In genomic region chr7:94510582-94511456, GRCh38 we compare ENCODE assay signal across 7 cellular contexts. TPM values are rescaled to one million over a fixed set of nuclear protein-coding genes. Genes with fewer than 3 reads are reported as not detected.
DNase-seq lines count a peak whose midpoint lies in the region; ATAC-seq and TF ChIP-seq lines count a peak whose summit lies in the region.

No MANE protein-coding gene starts in this region.

- peaks cover 51% of the 10 kb centered on the region for H3K4me1 Mint-ChIP-seq in WTC11
- H3K4me1 Mint-ChIP-seq in dendritic cell treated with granulocyte-macrophage colony-stimulating factor and Interleukin-4, amounts not matched to agents 40 ng/mL and 50 ng/mL, for 4 days (ENCODE audit: low read depth) = peaks cover 10% of the 10 kb centered on the region

- no peaks in the 10 kb centered on the region for H3K36me3 Mint-ChIP-seq in WTC11
- no peaks in the 10 kb centered on the region for H3K36me3 Mint-ChIP-seq in dendritic cell treated with granulocyte-macrophage colony-stimulating factor and Interleukin-4, amounts not matched to agents 40 ng/mL and 50 ng/mL, for 4 days (ENCODE audit: low read depth)

- H3K27me3 ChIP-seq in right lobe of liver = no peaks in the 10 kb centered on the region

- DNase-seq in NCI-H146 treated with DMSO at 0.1 percent for 48 hours (lab: John Stamatoyannopoulos, UW; ENCODE audit: unreplicated experiment) (peak; percentile 45), WTC11 (ENCODE audit: low spot score) (peak; percentile 32), right lobe of liver (peak; percentile 39 to 64 (median 60))
- DNase-seq in stimulated activated CD4-positive, alpha-beta T cell treated with anti-CD3 and anti-CD28 coated beads, Interleukin-4, amount 100 ng/mL, for 48 hours (ENCODE audit: low read depth in 2 of 2) = peak; percentile 9 to 16

- intact Hi-C loops in dendritic cell treated with granulocyte-macrophage colony-stimulating factor and Interleukin-4, amounts not matched to agents 40 ng/mL and 50 ng/mL, for 4 days (cut with micrococcal nuclease) = no loop called here
- intact Hi-C loops in right lobe of liver (cut with DNase I) = no loop called here

- no peak for TF ChIP-seq POLR2A in right lobe of liver (IDR thresholded peaks at IDR 0.05)

- H3K9me3 Mint-ChIP-seq in WTC11 = no peaks in the 10 kb centered on the region
- no peaks in the 10 kb centered on the region for H3K9me3 Mint-ChIP-seq in dendritic cell treated with granulocyte-macrophage colony-stimulating factor and Interleukin-4, amounts not matched to agents 40 ng/mL and 50 ng/mL, for 4 days

- H3K9me3 ChIP-seq in right lobe of liver = no peaks in the 10 kb centered on the region

- 28% methylated on average over 11 of the region's 16 CpGs for WGBS in right lobe of liver (ENCODE audit: insufficient coverage, low coverage, low lambda C conversion rate, missing lambda C conversion rate)

- H3K36me3 ChIP-seq in right lobe of liver = no peaks in the 10 kb centered on the region

- ATAC-seq in GM18508 (IDR thresholded peaks at IDR 0.05; ENCODE audit: insufficient read depth, unreplicated experiment) = peak; percentile 23
- peak; percentile 1 for ATAC-seq in HG02852 (IDR thresholded peaks at IDR 0.05; ENCODE audit: unreplicated experiment)
- peak; percentile 50 for ATAC-seq in WTC11
- peak; percentile 45 to 56 (median 52) for ATAC-seq in right lobe of liver

- H3K27ac Mint-ChIP-seq in WTC11 = peak overlapping the region; percentile 70; the same call in 1 of the 2 replicates
- H3K27ac Mint-ChIP-seq in dendritic cell treated with granulocyte-macrophage colony-stimulating factor and Interleukin-4, amounts not matched to agents 40 ng/mL and 50 ng/mL, for 4 days = peak overlapping the region; percentile 77

- H3K4me3 Mint-ChIP-seq in WTC11 = peak overlapping the region; percentile 78
- H3K4me3 Mint-ChIP-seq in dendritic cell treated with granulocyte-macrophage colony-stimulating factor and Interleukin-4, amounts not matched to agents 40 ng/mL and 50 ng/mL, for 4 days = peak overlapping the region; percentile 81

- peaks cover 0 to 9% (median 4%) of the 10 kb centered on the region in 4 donors for H3K4me1 ChIP-seq in right lobe of liver

- peak overlapping the region; percentile 84 to 90 (median 87) for H3K4me3 ChIP-seq in right lobe of liver

- POLR2A ChIA-PET in WTC11 (lab: Charles Lee) = interaction anchor here (0.8 kb wide), 1 partner anchor 20 kb away, joined by 3 read pairs; no protein-coding TSS in a partner anchor

- peak overlapping the region; percentile 81 to 88 (median 85) for H3K27ac ChIP-seq in right lobe of liver

- no peaks in the 10 kb centered on the region for H3K27me3 Mint-ChIP-seq in WTC11 (ENCODE audit: low read depth)
- no peaks in the 10 kb centered on the region for H3K27me3 Mint-ChIP-seq in dendritic cell treated with granulocyte-macrophage colony-stimulating factor and Interleukin-4, amounts not matched to agents 40 ng/mL and 50 ng/mL, for 4 days

- TF ChIP-seq CTCF in WTC11 (IDR thresholded peaks at IDR 0.05) (no peak), right lobe of liver (IDR thresholded peaks at IDR 0.05) (no peak)

- CTCF ChIA-PET in WTC11 (lab: Charles Lee) = no interaction called here

TF ChIP-seq in WTC11, 78 proteins besides CTCF, POLR2A, EP300 and RAD21:
- TF ChIP-seq PRRX2 (CRISPR knock-in tag; IDR thresholded peaks at IDR 0.05) = no peak
- 0 out of 2 replicates have a peak, but pooled peaks have one; percentile 17 for TF ChIP-seq ZBTB43 (CRISPR knock-in tag; IDR thresholded peaks at IDR 0.05)
- TF ChIP-seq GABPB1 (CRISPR knock-in tag; IDR thresholded peaks at IDR 0.05) = 0 out of 2 replicates have a peak, but pooled peaks have one; percentile 3
- TF ChIP-seq MLX (CRISPR knock-in tag; IDR thresholded peaks at IDR 0.05) = no peak

RNA-seq across cellular contexts. Expression of gene CASD1, which starts 1.2 kb away (rescaled TPM):
- 19.5 to 24.0 TPM (median 22.1 TPM) in 3 replicates for total RNA-seq in WTC11 (2021)
- total RNA-seq in right lobe of liver = 10 to 100 TPM in 1 of 6 experiments, 1 to 10 TPM in 5; 4.5 to 10.4 (median 7.2) TPM

Comparison
In these comparisons a context has a peak if more than half of its experiments do, and no peak if none do; other contexts are left out.
1. Peak in every context shown above with its lines: DNase-seq, ATAC-seq, H3K4me3 ChIP-seq and H3K27ac ChIP-seq.
2. ATAC-seq: peak in every context shown above with its lines; median percentile 52 in right lobe of liver; 50 in WTC11; 23 in GM18508; 1 in HG02852.